In genomic region chr6:36674942-36675341, GRCh38 we compare ENCODE assay signal across 1 cellular context.
TF ChIP-seq lines count a peak whose summit lies in the region.

No MANE protein-coding gene starts in this region.

TF ChIP-seq in IMR-90, 13 proteins besides CTCF, POLR2A, EP300 and RAD21:
- no peak for TF ChIP-seq FOS (IDR thresholded peaks at IDR 0.05; ENCODE audit: low read depth, low read length)
